8 cellular contexts compared by ENCODE assay signal in the genomic region with DNA sequence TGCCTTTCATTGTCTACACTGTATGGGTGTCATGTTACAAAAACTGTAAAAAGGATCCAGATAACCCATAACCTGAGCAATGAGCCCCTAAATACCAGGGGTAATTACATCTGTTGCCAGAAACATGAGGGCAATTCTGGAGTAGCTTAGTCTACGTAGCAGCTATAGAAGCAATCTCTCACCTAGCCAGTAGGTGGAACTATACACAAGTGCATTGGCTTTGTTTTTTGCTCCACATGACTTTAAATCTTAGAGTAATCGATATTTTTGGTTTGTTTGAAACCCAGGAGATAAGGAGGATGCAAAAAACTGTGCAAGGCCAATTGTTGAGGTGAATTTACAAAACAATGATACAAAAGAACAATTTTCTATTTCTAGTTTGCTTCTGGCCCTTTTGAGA. TPM values are rescaled to one million over a fixed set of nuclear protein-coding genes. Genes with fewer than 3 reads are reported as not detected.
DNase-seq lines count a peak whose midpoint lies in the region; ATAC-seq, FAIRE-seq and TF ChIP-seq lines count a peak whose summit lies in the region.

No MANE protein-coding gene starts in this region.

- no peaks in the 10 kb centered on the region for H3K36me3 ChIP-seq in SK-N-SH (replicated peaks in 1 of 2; ENCODE audit: control insufficient read depth in 1 of 2, insufficient read depth in 2 of 2, low read length in 1 of 2)
- H3K36me3 ChIP-seq in smooth muscle cell (ENCODE audit: low read depth): no peaks in the 10 kb centered on the region

- no peaks in the 10 kb centered on the region for H3K27me3 Mint-ChIP-seq in activated T-helper 2 cell treated with anti-CD3 and anti-CD28 coated beads, Interferon-gamma antibody, Interleukin-2, Interleukin-4, amounts not matched to agents 10 μg/mL and 5 μg/mL and 100 μg/mL, durations not matched to agents 14 hours and 24 hours and 36 hours (ENCODE audit: low read depth)

- DNase-seq in G401 (ENCODE audit: low spot score): peak; percentile 17
- DNase-seq in HTR-8/SVneo (ENCODE audit: insufficient read length, low spot score): peak; percentile 13
- peak; percentile 36 for DNase-seq in SK-N-SH
- peak; percentile 24 to 61 for DNase-seq in foreskin fibroblast
- DNase-seq in smooth muscle cell (lab: John Stamatoyannopoulos, UW; ENCODE audit: unreplicated experiment): no peak
- no peak for DNase-seq in activated T-helper 2 cell treated with anti-CD3 and anti-CD28 coated beads, Interferon-gamma antibody, Interleukin-2, Interleukin-4, amounts not matched to agents 10 μg/mL and 5 μg/mL and 100 μg/mL, durations not matched to agents 14 hours and 24 hours and 36 hours (ENCODE audit: low spot score)

- H3K79me2 ChIP-seq in SK-N-SH (ENCODE audit: insufficient read depth) (no peaks in the 10 kb centered on the region), smooth muscle cell (ENCODE audit: low read depth) (no peaks in the 10 kb centered on the region)

- H3F3A ChIP-seq in SK-N-SH (replicated peaks; ENCODE audit: insufficient read depth): peaks cover 9% of the 10 kb centered on the region
- H3F3A ChIP-seq in smooth muscle cell (ENCODE audit: low read depth): no peaks in the 10 kb centered on the region

- H2AFZ ChIP-seq in SK-N-SH (ENCODE audit: low read depth): no peak overlapping the region
- no peak overlapping the region for H2AFZ ChIP-seq in smooth muscle cell (ENCODE audit: low read depth)

- TF ChIP-seq CTCF in SK-N-SH (IDR thresholded peaks at IDR 0.05) (peak; percentile 80), foreskin fibroblast (IDR thresholded peaks at IDR 0.05; ENCODE audit: low read depth, low read length) (peak; percentile 45), smooth muscle cell (IDR thresholded peaks at IDR 0.05; ENCODE audit: borderline replicate concordance, insufficient read depth, poor library complexity, severe bottlenecking) (peak; percentile 67)

- H3K27ac Mint-ChIP-seq in activated T-helper 2 cell treated with anti-CD3 and anti-CD28 coated beads, Interferon-gamma antibody, Interleukin-2, Interleukin-4, amounts not matched to agents 10 μg/mL and 5 μg/mL and 100 μg/mL, durations not matched to agents 14 hours and 24 hours and 36 hours: no peak overlapping the region

- no peak for ATAC-seq in GM21367 (IDR thresholded peaks at IDR 0.05; ENCODE audit: unreplicated experiment)

- H4K20me1 ChIP-seq in SK-N-SH (ENCODE audit: insufficient read depth): peaks cover 8% of the 10 kb centered on the region; the same call in 1 of the 2 replicates
- peaks cover 6% of the 10 kb centered on the region for H4K20me1 ChIP-seq in smooth muscle cell (ENCODE audit: low read depth)

- H3K36me3 Mint-ChIP-seq in activated T-helper 2 cell treated with anti-CD3 and anti-CD28 coated beads, Interferon-gamma antibody, Interleukin-2, Interleukin-4, amounts not matched to agents 10 μg/mL and 5 μg/mL and 100 μg/mL, durations not matched to agents 14 hours and 24 hours and 36 hours (ENCODE audit: low read depth): peaks cover 9% of the 10 kb centered on the region

- H3K4me3 ChIP-seq in SK-N-SH (ENCODE audit: low read depth in 2 of 2, low read length in 1 of 2) (no peak overlapping the region), foreskin fibroblast (ENCODE audit: low read depth in 1 of 2, low read length in 2 of 2) (no peak overlapping the region), smooth muscle cell (no peak overlapping the region)

- CTCF ChIA-PET in SK-N-SH (lab: Yijun Ruan, JAX): interaction anchor here (0.5 to 2.6 kb wide), 14 partner anchors 9 to 1773 kb away, joined by 3 to 22 read pairs (median 4); no protein-coding TSS in a partner anchor

- H3K27me3 ChIP-seq in SK-N-SH (ENCODE audit: insufficient read depth) (no peaks in the 10 kb centered on the region), smooth muscle cell (ENCODE audit: low read depth) (no peaks in the 10 kb centered on the region)

- no peaks in the 10 kb centered on the region for H3K9me3 Mint-ChIP-seq in activated T-helper 2 cell treated with anti-CD3 and anti-CD28 coated beads, Interferon-gamma antibody, Interleukin-2, Interleukin-4, amounts not matched to agents 10 μg/mL and 5 μg/mL and 100 μg/mL, durations not matched to agents 14 hours and 24 hours and 36 hours

- H3K4me3 Mint-ChIP-seq in activated T-helper 2 cell treated with anti-CD3 and anti-CD28 coated beads, Interferon-gamma antibody, Interleukin-2, Interleukin-4, amounts not matched to agents 10 μg/mL and 5 μg/mL and 100 μg/mL, durations not matched to agents 14 hours and 24 hours and 36 hours (ENCODE audit: low read depth): no peak overlapping the region

- in situ Hi-C loops in G401 (cut with HindIII; ENCODE audit: low sequenced_read_pairs): no loop called here

- H3K9ac ChIP-seq in SK-N-SH (no peak overlapping the region), smooth muscle cell (ENCODE audit: low read depth) (no peak overlapping the region)

- 5% methylated on average over 2 of the region's 2 CpGs for WGBS in SK-N-SH (ENCODE audit: low lambda C conversion rate)
- 26% methylated on average over 2 of the region's 2 CpGs for WGBS in smooth muscle cell (ENCODE audit: low lambda C conversion rate)

- peaks cover 2 to 6% of the 10 kb centered on the region in 2 experiments; a peak in 3 of 4 replicates for H3K4me1 ChIP-seq in SK-N-SH (ENCODE audit: control insufficient read depth in 1 of 2, insufficient read depth in 2 of 2, low read depth in 1 of 2, low read length in 1 of 2)
- H3K4me1 ChIP-seq in smooth muscle cell (ENCODE audit: low read depth): peaks cover 4% of the 10 kb centered on the region

- TF ChIP-seq RAD21 in SK-N-SH (IDR thresholded peaks at IDR 0.05; ENCODE audit: low read length): peak; percentile 77

- H3K9me3 ChIP-seq in SK-N-SH: no peaks in the 10 kb centered on the region
- H3K9me3 ChIP-seq in smooth muscle cell (replicated peaks; ENCODE audit: low read depth): no peaks in the 10 kb centered on the region

- H3K4me1 Mint-ChIP-seq in activated T-helper 2 cell treated with anti-CD3 and anti-CD28 coated beads, Interferon-gamma antibody, Interleukin-2, Interleukin-4, amounts not matched to agents 10 μg/mL and 5 μg/mL and 100 μg/mL, durations not matched to agents 14 hours and 24 hours and 36 hours (ENCODE audit: low read depth): no peaks in the 10 kb centered on the region

- H3K4me2 ChIP-seq in SK-N-SH (no peak overlapping the region), smooth muscle cell (no peak overlapping the region)

- H3K9me2 ChIP-seq in SK-N-SH: no peaks in the 10 kb centered on the region

- FAIRE-seq in A204.1 (lab: Jason Lieb, UNC): peak; percentile 83
- peak; percentile 85 for FAIRE-seq in HTR-8/SVneo (lab: Jason Lieb, UNC)

- no peak for TF ChIP-seq EP300 in SK-N-SH (IDR thresholded peaks at IDR 0.05; ENCODE audit: borderline replicate concordance in 1 of 2, low read depth in 1 of 2, low read length in 1 of 2)

- H3K27ac ChIP-seq in SK-N-SH (ENCODE audit: low read depth in 2 of 2, low read length in 1 of 2) (no peak overlapping the region), smooth muscle cell (ENCODE audit: low read depth) (peak overlapping the region; percentile 40)

- intact Hi-C loops in activated T-helper 2 cell treated with anti-CD3 and anti-CD28 coated beads, Interferon-gamma antibody, Interleukin-2, Interleukin-4, amounts not matched to agents 10 μg/mL and 5 μg/mL and 100 μg/mL, durations not matched to agents 14 hours and 24 hours and 36 hours (cut with micrococcal nuclease): loop anchor here (5.0 kb wide), 1 partner anchor 1776 kb away; no protein-coding TSS in a partner anchor

- POLR2A ChIA-PET in SK-N-SH (lab: Yijun Ruan, JAX): no interaction called here

TF ChIP-seq in SK-N-SH, 30 proteins besides CTCF, POLR2A, EP300 and RAD21:
- peak; percentile 41; the same call in 1 of the 2 replicates for TF ChIP-seq SMC3 (IDR thresholded peaks at IDR 0.05; ENCODE audit: low read depth, low read length)
- TF ChIP-seq, protein P1, sequence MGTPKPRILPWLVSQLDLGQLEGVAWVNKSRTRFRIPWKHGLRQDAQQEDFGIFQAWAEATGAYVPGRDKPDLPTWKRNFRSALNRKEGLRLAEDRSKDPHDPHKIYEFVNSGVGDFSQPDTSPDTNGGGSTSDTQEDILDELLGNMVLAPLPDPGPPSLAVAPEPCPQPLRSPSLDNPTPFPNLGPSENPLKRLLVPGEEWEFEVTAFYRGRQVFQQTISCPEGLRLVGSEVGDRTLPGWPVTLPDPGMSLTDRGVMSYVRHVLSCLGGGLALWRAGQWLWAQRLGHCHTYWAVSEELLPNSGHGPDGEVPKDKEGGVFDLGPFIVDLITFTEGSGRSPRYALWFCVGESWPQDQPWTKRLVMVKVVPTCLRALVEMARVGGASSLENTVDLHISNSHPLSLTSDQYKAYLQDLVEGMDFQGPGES (IDR thresholded peaks at IDR 0.05; ENCODE audit: low read depth, low read length): no peak
TF ChIP-seq in SK-N-SH: peak in this region for 1.

RNA-seq across cellular contexts. Expression of gene GPR82, which starts 57.5 kb away (rescaled TPM):
- total RNA-seq in G401 (2014; rRNA removed; shearing (Covaris generic)): not detected in 2 replicates
- polyA plus RNA-seq in SK-N-SH (2012; rRNA removed) (not detected in 2 replicates), smooth muscle cell (0.11 and 0.25 TPM in 2 replicates)
- 0.01 TPM in 1 of 2 replicates, not detected in the other for polyA plus RNA-seq in SK-N-SH (2012; cell fraction: cytosol; rRNA removed)
- not detected in 2 replicates for polyA plus RNA-seq in SK-N-SH (2012; cell fraction: nucleus; rRNA removed)
- total RNA-seq in smooth muscle cell: not detected in 2 replicates
- 0.14 TPM in 1 of 2 replicates, not detected in the other for total RNA-seq in activated T-helper 2 cell treated with anti-CD3 and anti-CD28 coated beads, Interferon-gamma antibody, Interleukin-2, Interleukin-4, amounts not matched to agents 10 μg/mL and 5 μg/mL and 100 μg/mL, durations not matched to agents 14 hours and 24 hours and 36 hours

Comparison
In these comparisons a context has a peak if more than half of its experiments do, and no peak if none do; other contexts are left out.
1. DNase-seq: peak in G401 (single experiment), HTR-8/SVneo (single experiment), SK-N-SH (single experiment) and foreskin fibroblast (2 of 2); none in smooth muscle cell (single experiment) and activated T-helper 2 cell treated with anti-CD3 and anti-CD28 coated beads, Interferon-gamma antibody, Interleukin-2, Interleukin-4, amounts not matched to agents 10 μg/mL and 5 μg/mL and 100 μg/mL, durations not matched to agents 14 hours and 24 hours and 36 hours (single experiment).
2. Peak in every context shown above with its lines, with median percentiles within 50 percentile points of each other: CTCF ChIP-seq.